ENCODE assay signal across 8 cellular contexts in the genomic region with DNA sequence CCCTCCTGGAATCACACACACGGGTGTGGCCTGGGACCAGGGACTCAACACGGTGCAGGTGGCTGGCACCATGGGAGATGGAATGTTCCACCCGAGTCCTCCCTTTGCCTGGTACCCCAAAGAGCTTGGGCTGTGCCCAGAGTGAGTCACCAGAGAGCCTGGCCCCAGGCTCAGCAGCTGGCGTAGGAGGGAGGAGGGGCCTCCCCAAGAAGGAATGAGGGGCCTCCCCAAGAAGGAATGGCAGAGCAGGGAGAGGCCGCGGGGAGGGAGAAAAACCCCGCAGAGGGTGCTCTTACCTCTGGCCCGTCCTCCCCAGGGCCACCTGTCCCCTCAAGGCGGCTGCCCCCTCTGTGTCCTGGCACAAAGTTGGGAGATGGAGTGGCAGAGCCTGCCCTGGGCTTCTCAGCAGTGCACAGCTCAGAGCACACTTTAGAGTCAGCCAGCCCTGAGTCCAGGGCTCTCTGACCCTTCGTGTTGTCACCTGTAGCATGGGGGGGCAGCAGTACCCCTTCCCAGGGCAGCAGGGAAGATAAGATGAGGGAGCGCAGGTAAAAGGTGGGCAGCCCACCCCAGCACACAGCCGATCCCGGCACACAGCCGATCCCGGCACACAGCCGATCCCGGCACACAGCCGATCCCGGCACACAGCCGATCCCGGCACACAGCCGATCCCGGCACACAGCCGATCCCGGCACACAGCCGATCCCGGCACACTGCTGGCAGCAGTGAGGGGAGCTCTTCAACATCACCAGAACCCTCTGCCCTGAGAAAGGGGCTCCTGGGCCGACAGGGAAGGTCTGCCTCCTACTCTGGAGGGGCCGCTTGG. TPM values are rescaled to one million over a fixed set of nuclear protein-coding genes. Genes with fewer than 3 reads are reported as not detected.
DNase-seq lines count a peak whose midpoint lies in the region; ATAC-seq and TF ChIP-seq lines count a peak whose summit lies in the region.

No MANE protein-coding gene starts in this region.

- H3K9me3 ChIP-seq in gastrocnemius medialis: no peaks in the 10 kb centered on the region

- intact Hi-C loops in dorsolateral prefrontal cortex (cut with DNase I) (no loop called here), gastrocnemius medialis (cut with DNase I; ENCODE audit: low total_unique reads) (loop anchor here (1.0 kb wide), 1 partner anchor 11 kb away; no protein-coding TSS in a partner anchor), sciatic nerve (cut with DNase I) (no loop called here)

- peak in 1 of 2 donors; percentile 29 for ATAC-seq in gastrocnemius medialis
- no peak for ATAC-seq in HG03439 (IDR thresholded peaks at IDR 0.05; ENCODE audit: unreplicated experiment)
- ATAC-seq in sciatic nerve: no peak
- ATAC-seq in GM21786 (IDR thresholded peaks at IDR 0.05; ENCODE audit: unreplicated experiment): no peak

- peak overlapping the region in 32 of 59 donors; percentile 15 to 78 (median 48) for H3K27ac ChIP-seq in dorsolateral prefrontal cortex
- peak overlapping the region; percentile 47 to 68 (median 60) for H3K27ac ChIP-seq in gastrocnemius medialis

- H3K4me3 ChIP-seq in NB4 (ENCODE audit: low read depth, low read length) (peak overlapping the region; percentile 99), dorsolateral prefrontal cortex (peak overlapping the region in 16 of 59 donors; percentile 4 to 51 (median 22)), gastrocnemius medialis (peak overlapping the region in 2 of 4 donors; percentile 17 to 27)

- H3K27me3 ChIP-seq in dorsolateral prefrontal cortex (no peaks in the 10 kb centered on the region), gastrocnemius medialis (no peaks in the 10 kb centered on the region)

- H3K36me3 ChIP-seq in gastrocnemius medialis: no peaks in the 10 kb centered on the region

- no peaks in the 10 kb centered on the region for H3K4me1 ChIP-seq in gastrocnemius medialis

- DNase-seq in Daoy (ENCODE audit: low read depth) (peak; percentile 78), NB4 (ENCODE audit: low read depth) (peak; percentile 55), dorsolateral prefrontal cortex (peak in 7 of 10 donors; percentile 57 to 86 (median 71)), gastrocnemius medialis (no peak), sciatic nerve (ENCODE audit: low spot score) (no peak), DMS153 (lab: John Stamatoyannopoulos, UW) (no peak)

- no peak for TF ChIP-seq CTCF in NB4 (IDR thresholded peaks at IDR 0.05; ENCODE audit: low read depth, low read length)
- TF ChIP-seq CTCF in dorsolateral prefrontal cortex (IDR thresholded peaks at IDR 0.05 in 54 of 56, conservative IDR thresholded peaks at IDR 0.05 in 2 of 56; ENCODE audit: low read depth in 1 of 56, partially characterized antibody in 56 of 56): no peak
- TF ChIP-seq CTCF in gastrocnemius medialis (IDR thresholded peaks at IDR 0.05 in 4 of 5, conservative IDR thresholded peaks at IDR 0.05 in 1 of 5): no peak

- in situ Hi-C loops in gastrocnemius medialis (cut with MboI; ENCODE audit: low sequenced_read_pairs in 4 of 4): no loop called here

- TF ChIP-seq POLR2A in NB4 (IDR thresholded peaks at IDR 0.05; ENCODE audit: extremely low read depth, insufficient read length) (no peak), gastrocnemius medialis (IDR thresholded peaks at IDR 0.05) (no peak)

RNA-seq across cellular contexts. Expression of a gene that starts 20.2 kb away (rescaled TPM):
- 8.3 and 12.7 TPM in 2 replicates for total RNA-seq in Daoy (2014; rRNA removed; shearing (Covaris generic))
- total RNA-seq in dorsolateral prefrontal cortex (100 to 1,000 TPM in 119 of 120 experiments, 10 to 100 TPM in 1; 82.3 to 377 (median 285) TPM), gastrocnemius medialis (1 to 10 TPM; 2.8 to 7.8 (median 4.5) TPM), sciatic nerve (20.1 TPM)

RNA-seq across cellular contexts. Expression of a gene that starts 33.3 kb away (rescaled TPM):
- 3.9 and 5.3 TPM in 2 replicates for total RNA-seq in Daoy (2014; rRNA removed; shearing (Covaris generic))
- 10 to 100 TPM; 19.7 to 55.4 (median 34.0) TPM for total RNA-seq in dorsolateral prefrontal cortex
- 10 to 100 TPM in 1 of 4 donors, 1 to 10 TPM in 3; 1.1 to 10.4 (median 1.8) TPM for total RNA-seq in gastrocnemius medialis
- total RNA-seq in sciatic nerve: 18.0 TPM

Comparison
In these comparisons a context has a peak if more than half of its experiments do, and no peak if none do; other contexts are left out.
1. DNase-seq: peak in Daoy (single experiment), NB4 (single experiment) and dorsolateral prefrontal cortex (7 of 10); none in gastrocnemius medialis (0 of 2), sciatic nerve (single experiment) and DMS153 (single experiment).